In genomic region chr7:107201795-107202450, GRCh38 we compare ENCODE assay signal across 8 cellular contexts. TPM values are rescaled to one million over a fixed set of nuclear protein-coding genes. Genes with fewer than 3 reads are reported as not detected.
DNase-seq lines count a peak whose midpoint lies in the region; ATAC-seq, FAIRE-seq and TF ChIP-seq lines count a peak whose summit lies in the region.

No MANE protein-coding gene starts in this region.

- intact Hi-C loops in pancreas (cut with DNase I): no loop called here

- peak; percentile 53 for ATAC-seq in GM19324 (IDR thresholded peaks at IDR 0.05; ENCODE audit: low FRiP score, unreplicated experiment)
- peak; percentile 93 to 98 (median 96) for ATAC-seq in pancreas
- no peak for ATAC-seq in HG02642 (IDR thresholded peaks at IDR 0.05; ENCODE audit: poor library complexity, unreplicated experiment)

- peaks cover 0 to 19% (median 0%) of the 10 kb centered on the region in 3 donors for H3K4me1 ChIP-seq in pancreas

- WGBS in pancreas, 2 donors: 20 to 26% methylated on average over 4 of the region's 4 CpGs

- peak; percentile 92 for TF ChIP-seq CTCF in C4-2B (conservative IDR thresholded peaks at IDR 0.05)
- TF ChIP-seq CTCF in WI38 (IDR thresholded peaks at IDR 0.05; ENCODE audit: low read depth, low read length): peak; percentile 36
- TF ChIP-seq CTCF in pancreas (IDR thresholded peaks at IDR 0.05): peak; percentile 23 to 50 (median 38)

- no peak for FAIRE-seq in pancreas (lab: Jason Lieb, UNC)

- H3K9me3 ChIP-seq in pancreas: no peaks in the 10 kb centered on the region

- H3K27me3 ChIP-seq in pancreas: no peaks in the 10 kb centered on the region

- peak; percentile 81 for DNase-seq in NCI-H1694 treated with DMSO at 0.1 percent for 48 hours (lab: John Stamatoyannopoulos, UW)
- peak; percentile 36 for DNase-seq in fibroblast of peridontal ligament (ENCODE audit: extremely low read depth)
- DNase-seq in pancreas: peak; percentile 66 to 86 (median 80)
- no peak for DNase-seq in ureter (ENCODE audit: low spot score)

- H3K36me3 ChIP-seq in pancreas: peaks cover 2 to 53% (median 11%) of the 10 kb centered on the region in 3 donors

- no peak overlapping the region for H3K4me3 ChIP-seq in WI38 (ENCODE audit: low read depth, low read length)
- no peak overlapping the region for H3K4me3 ChIP-seq in pancreas

- H3K27ac ChIP-seq in C4-2B (no peak overlapping the region), pancreas (no peak overlapping the region)

RNA-seq across cellular contexts. Expression of gene HBP1, which starts 33.1 kb away (rescaled TPM):
- total RNA-seq in pancreas (10 to 100 TPM; 22.6 to 50.4 (median 32.2) TPM), ureter (62.1 TPM)
- 10 to 100 TPM; 13.3 to 19.4 TPM for polyA plus RNA-seq in pancreas

Comparison
In these comparisons a context has a peak if more than half of its experiments do, and no peak if none do; other contexts are left out.
1. CTCF ChIP-seq: peak in every context shown above with its lines; median percentile 92 in C4-2B; 38 in pancreas; 36 in WI38.